26 cellular contexts compared by ENCODE assay signal in genomic region chr5:14777932-14778788, GRCh38.
DNase-seq lines count a peak whose midpoint lies in the region; ATAC-seq and TF ChIP-seq lines count a peak whose summit lies in the region.
"Had no signal": no experiment of that assay in that cellular context is flagged by ENCODE, and none has a peak within 500 bp of the region (broad histone marks: within the 10 kb centered on the region; RNA-seq: fewer than 3 reads in every experiment).

No MANE protein-coding gene starts in this region.

- H3K4me3 Mint-ChIP-seq in CD4-positive, alpha-beta memory T cell, result no peak overlapping the region
- H3K4me3 Mint-ChIP-seq in neural crest cell, result no peak overlapping the region
- H3K4me3 Mint-ChIP-seq: activated CD4-positive, alpha-beta T cell treated with anti-CD3 and anti-CD28 coated beads for 36 hours; CD14-positive monocyte; HFFc6; nephron; stimulated activated memory B cell treated with anti-CD40 and anti-IgM and Interleukin-4, amounts not matched to agents 10 μg/mL and 1 μg/mL and 100 μg/mL, for 72 hours had no signal

- peaks cover 19 to 32% of the 10 kb centered on the region in 2 donors for H3K36me3 Mint-ChIP-seq in CD4-positive, alpha-beta memory T cell
- H3K36me3 Mint-ChIP-seq in neural crest cell (ENCODE audit: low read depth), result peaks cover 5% of the 10 kb centered on the region
- H3K36me3 Mint-ChIP-seq: CD14-positive monocyte had no signal

- H3K27me3 ChIP-seq in CD4-positive, alpha-beta memory T cell (ENCODE audit: insufficient read depth, low read length), result no peaks in the 10 kb centered on the region
- H3K27me3 ChIP-seq: brain microvascular endothelial cell, sigmoid colon, suprapubic skin had no signal

- H3K4me3 ChIP-seq in CD4-positive, alpha-beta memory T cell (ENCODE audit: low read length in 2 of 2), result no peak overlapping the region
- no peak overlapping the region for H3K4me3 ChIP-seq in astrocyte of the cerebellum (ENCODE audit: low read depth, low read length)
- H3K4me3 ChIP-seq: lung, sigmoid colon, SK-N-MC, suprapubic skin had no signal

- in situ Hi-C loops in astrocyte of the cerebellum (cut with HindIII; ENCODE audit: low sequenced_read_pairs), result no loop called here

- peak overlapping the region in 6 of 7 donors; percentile 12 to 86 (median 36) for H3K27ac Mint-ChIP-seq in CD4-positive, alpha-beta memory T cell
- peak overlapping the region; percentile 4 for H3K27ac Mint-ChIP-seq in neural crest cell (ENCODE audit: unreplicated experiment)
- H3K27ac Mint-ChIP-seq: activated CD4-positive, alpha-beta T cell treated with anti-CD3 and anti-CD28 coated beads for 36 hours; HFFc6 had no signal

- H3K9me3 Mint-ChIP-seq in CD4-positive, alpha-beta memory T cell, result no peaks in the 10 kb centered on the region
- peaks cover 6% of the 10 kb centered on the region for H3K9me3 Mint-ChIP-seq in neural crest cell
- H3K9me3 Mint-ChIP-seq: CD14-positive monocyte; HFFc6; stimulated activated memory B cell treated with anti-CD40 and anti-IgM and Interleukin-4, amounts not matched to agents 10 μg/mL and 1 μg/mL and 100 μg/mL, for 72 hours had no signal

- no peaks in the 10 kb centered on the region for H3K9me3 ChIP-seq in CD4-positive, alpha-beta memory T cell (ENCODE audit: control insufficient read depth in 1 of 2, low read length in 2 of 2)
- H3K9me3 ChIP-seq: sigmoid colon, suprapubic skin had no signal

- ATAC-seq in HG03460 (IDR thresholded peaks at IDR 0.05; ENCODE audit: unreplicated experiment), result no peak
- ATAC-seq: activated CD4-positive, alpha-beta T cell treated with anti-CD3 and anti-CD28 coated beads for 36 hours; stimulated activated memory B cell treated with anti-CD40 and anti-IgM and Interleukin-4, amounts not matched to agents 10 μg/mL and 1 μg/mL and 100 μg/mL, for 72 hours had no signal

- TF ChIP-seq CTCF in astrocyte of the cerebellum (IDR thresholded peaks at IDR 0.05; ENCODE audit: low read depth, low read length, missing control alignments) (peak; percentile 2), neural crest cell (conservative IDR thresholded peaks at IDR 0.05) (no peak)

- H3K27ac ChIP-seq in CD4-positive, alpha-beta memory T cell (ENCODE audit: low read depth, low read length), result no peak overlapping the region
- H3K27ac ChIP-seq: 22Rv1, brain microvascular endothelial cell, sigmoid colon, SK-N-MC, suprapubic skin had no signal

- DNase-seq in DMS53 (lab: John Stamatoyannopoulos, UW), result peak; percentile 28
- DNase-seq in DMS53 treated with DMSO at 0.1 percent for 48 hours (lab: John Stamatoyannopoulos, UW; ENCODE audit: unreplicated experiment), result no peak
- no peak for DNase-seq in CD4-positive, alpha-beta memory T cell
- no peak for DNase-seq in astrocyte of the cerebellum (ENCODE audit: low read depth)
- no peak for DNase-seq in neural crest cell (ENCODE audit: low read depth, low spot score)
- no peak for DNase-seq in NCI-H82 treated with DMSO at 0.1 percent for 48 hours (lab: John Stamatoyannopoulos, UW; ENCODE audit: unreplicated experiment)
- no peak for DNase-seq in NCI-H1105 treated with DMSO at 0.1 percent for 48 hours (lab: John Stamatoyannopoulos, UW)
- DNase-seq: activated CD4-positive, alpha-beta T cell treated with anti-CD3 and anti-CD28 coated beads for 36 hours; activated effector memory CD4-positive, alpha-beta T cell treated with Interleukin-2 at 50 U/mL for 16 hours; activated T-cell treated with anti-CD3 and anti-CD28 coated beads for 4 hours; brain microvascular endothelial cell; effector CD4-positive, alpha-beta T cell; HFFc6; NCI-H1436 treated with DMSO at 0.1 percent for 48 hours; NCI-H524 treated with DMSO at 0.1 percent for 48 hours; RPMI8226; sigmoid colon; stimulated activated CD4-positive, alpha-beta T cell treated with anti-CD3 and anti-CD28 coated beads, Interleukin-4, amount 100 ng/mL, for 4 hours had no signal

- no peaks in the 10 kb centered on the region for H3K36me3 ChIP-seq in CD4-positive, alpha-beta memory T cell (ENCODE audit: insufficient read depth, low read length)
- H3K36me3 ChIP-seq: brain microvascular endothelial cell, sigmoid colon, suprapubic skin had no signal

- intact Hi-C loops in CD4-positive, alpha-beta memory T cell (cut with micrococcal nuclease), result no loop called here

- POLR2A ChIA-PET in CD4-positive, alpha-beta memory T cell (lab: Charles Lee; ENCODE audit: partially characterized antibody), result no interaction called here

- peaks cover 26 to 65% (median 46%) of the 10 kb centered on the region in 4 donors for H3K4me1 Mint-ChIP-seq in CD4-positive, alpha-beta memory T cell
- peaks cover 21% of the 10 kb centered on the region for H3K4me1 Mint-ChIP-seq in neural crest cell
- H3K4me1 Mint-ChIP-seq: CD14-positive monocyte had no signal

- no peaks in the 10 kb centered on the region for H3K27me3 Mint-ChIP-seq in CD4-positive, alpha-beta memory T cell
- H3K27me3 Mint-ChIP-seq in neural crest cell (ENCODE audit: low read depth), result no peaks in the 10 kb centered on the region
- H3K27me3 Mint-ChIP-seq: activated CD4-positive, alpha-beta T cell treated with anti-CD3 and anti-CD28 coated beads for 36 hours; stimulated activated memory B cell treated with anti-CD40 and anti-IgM and Interleukin-4, amounts not matched to agents 10 μg/mL and 1 μg/mL and 100 μg/mL, for 72 hours had no signal

- CTCF ChIA-PET in CD4-positive, alpha-beta memory T cell (lab: Charles Lee; ENCODE audit: partially characterized antibody), result interaction anchor here (1.0 kb wide), 1 partner anchor 32 kb away, joined by 3 read pairs; no protein-coding TSS in a partner anchor

- no peaks in the 10 kb centered on the region for H3K4me1 ChIP-seq in CD4-positive, alpha-beta memory T cell (ENCODE audit: insufficient read depth, low read length)
- H3K4me1 ChIP-seq: suprapubic skin had no signal
